In the genomic region with DNA sequence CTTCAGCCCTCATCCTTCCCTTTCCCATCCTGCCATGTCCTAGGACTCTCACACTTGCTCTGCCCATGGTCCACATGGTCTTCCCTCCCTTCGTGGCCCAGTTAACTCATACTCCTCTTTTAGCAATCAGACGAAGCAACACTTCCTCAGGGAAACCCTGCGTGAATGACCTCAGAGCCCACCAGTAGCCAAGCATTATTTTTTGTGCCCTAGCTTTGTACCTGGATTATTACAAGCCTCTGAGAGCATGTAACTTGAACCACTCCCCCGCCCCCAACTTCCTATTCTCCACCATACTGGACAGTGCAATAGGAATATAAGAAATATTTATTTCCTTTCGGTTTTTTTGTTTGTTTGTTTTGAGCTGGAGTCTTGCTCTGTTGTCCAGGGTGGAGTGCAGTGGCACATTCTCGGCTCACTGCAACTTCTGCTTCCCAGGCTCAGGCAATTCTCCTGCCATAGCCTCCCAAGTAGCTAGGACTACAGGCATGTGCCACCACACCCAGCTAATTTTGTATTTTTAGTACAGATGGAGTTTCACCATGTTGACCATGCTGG, we compare ENCODE assay signal across 1 cellular context.
TF ChIP-seq lines count a peak whose summit lies in the region.

No MANE protein-coding gene starts in this region.

TF ChIP-seq in IMR-90, 13 proteins besides CTCF, POLR2A, EP300 and RAD21 (continued from another document):
- TF ChIP-seq SMC3 (IDR thresholded peaks at IDR 0.05; ENCODE audit: low read depth, low read length) (no peak), MAZ (IDR thresholded peaks at IDR 0.05; ENCODE audit: borderline replicate concordance, low read depth, low read length) (no peak), CHD1 (IDR thresholded peaks at IDR 0.05; ENCODE audit: low read depth, low read length) (no peak), BHLHE40 (IDR thresholded peaks at IDR 0.05; ENCODE audit: low read depth, low read length) (no peak), CEBPB (IDR thresholded peaks at IDR 0.05; ENCODE audit: low read depth, low read length) (no peak), RCOR1 (IDR thresholded peaks at IDR 0.05; ENCODE audit: insufficient replicate concordance, low read length) (no peak)
